In genomic region chr12:3922033-3922432, GRCh38 we compare ENCODE assay signal across 26 cellular contexts. TPM values are rescaled to one million over a fixed set of nuclear protein-coding genes. Genes with fewer than 3 reads are reported as not detected.
DNase-seq lines count a peak whose midpoint lies in the region; ATAC-seq, FAIRE-seq and TF ChIP-seq lines count a peak whose summit lies in the region.
"Had no signal": no experiment of that assay in that cellular context is flagged by ENCODE, and none has a peak within 500 bp of the region (broad histone marks: within the 10 kb centered on the region; RNA-seq: fewer than 3 reads in every experiment).

No MANE protein-coding gene starts in this region.

- H2AFZ ChIP-seq in HepG2 (ENCODE audit: low read length) (no peak overlapping the region), hepatocyte (no peak overlapping the region), neural progenitor cell (replicated peaks) (no peak overlapping the region)

- peaks cover 6% of the 10 kb centered on the region for H3K27me3 Mint-ChIP-seq in neural progenitor cell (ENCODE audit: insufficient read depth, low read depth)
- H3K27me3 Mint-ChIP-seq: CD4-positive, alpha-beta T cell had no signal

- peak overlapping the region; percentile 9 for H3K27ac Mint-ChIP-seq in neural progenitor cell
- H3K27ac Mint-ChIP-seq: CD14-positive monocyte had no signal

- H3K4me3 ChIP-seq in HepG2 (replicated peaks in 1 of 3; ENCODE audit: insufficient read depth in 1 of 3, low read depth in 2 of 3, low read length in 3 of 3), result no peak overlapping the region
- no peak overlapping the region for H3K4me3 ChIP-seq in right lobe of liver
- no peak overlapping the region for H3K4me3 ChIP-seq in hepatocyte
- H3K4me3 ChIP-seq in neural progenitor cell, result no peak overlapping the region
- H3K4me3 ChIP-seq in ascending aorta, result no peak overlapping the region
- H3K4me3 ChIP-seq: A549; BLaER1 treated with 17β-estradiol and CSF1 and Interleukin-3, amounts not matched to agents 10 nM and 100 nM; GM12878; HAP-1 had no signal

- peaks cover 34% of the 10 kb centered on the region for H3K4me1 ChIP-seq in HepG2 (ENCODE audit: insufficient read depth, low read length)
- no peaks in the 10 kb centered on the region for H3K4me1 ChIP-seq in right lobe of liver
- peaks cover 26% of the 10 kb centered on the region for H3K4me1 ChIP-seq in hepatocyte (ENCODE audit: insufficient read depth)
- no peaks in the 10 kb centered on the region for H3K4me1 ChIP-seq in neural progenitor cell
- no peaks in the 10 kb centered on the region for H3K4me1 ChIP-seq in ascending aorta
- H3K4me1 ChIP-seq: A549; BE2C; BLaER1 treated with 17β-estradiol and CSF1 and Interleukin-3, amounts not matched to agents 10 nM and 100 nM; HAP-1 had no signal

- TF ChIP-seq EP300 in HepG2 (IDR thresholded peaks at IDR 0.05; ENCODE audit: low read depth in 2 of 2, low read length in 2 of 2) (no peak), HepG2 (CRISPR knock-in tag; IDR thresholded peaks at IDR 0.05; ENCODE audit: borderline replicate concordance) (no peak)

- FAIRE-seq in HepG2 (lab: Jason Lieb, UNC) (no peak), urothelium cell line (lab: Jason Lieb, UNC) (peak; percentile 42)
- FAIRE-seq: A549, D721Med, GM12878, H54 had no signal

- no peak overlapping the region for H3K4me3 Mint-ChIP-seq in neural progenitor cell
- H3K4me3 Mint-ChIP-seq: CD14-positive monocyte; CD4-positive, alpha-beta T cell; CD8-positive, alpha-beta memory T cell had no signal

- H3K79me2 ChIP-seq in HepG2 (ENCODE audit: insufficient read depth, low read length) (no peaks in the 10 kb centered on the region), hepatocyte (no peaks in the 10 kb centered on the region), neural progenitor cell (ENCODE audit: low read depth) (no peaks in the 10 kb centered on the region)

- POLR2A ChIA-PET in HepG2 (lab: Yijun Ruan, JAX), result no interaction called here

- CTCF ChIA-PET in HepG2 (lab: Yijun Ruan, JAX; ENCODE audit: low intra/inter-chr PET ratio, low total read pairs), result no interaction called here

- TF ChIP-seq RAD21 in HepG2 (CRISPR knock-in tag; IDR thresholded peaks at IDR 0.05), result no peak

- H3K36me3 ChIP-seq in HepG2 (replicated peaks in 1 of 2; ENCODE audit: control insufficient read depth in 1 of 2, insufficient read depth in 2 of 2, low read length in 2 of 2), result no peaks in the 10 kb centered on the region
- H3K36me3 ChIP-seq in right lobe of liver, result no peaks in the 10 kb centered on the region
- H3K36me3 ChIP-seq in hepatocyte (replicated peaks; ENCODE audit: insufficient read depth, low read depth), result no peaks in the 10 kb centered on the region
- H3K36me3 ChIP-seq in neural progenitor cell, result no peaks in the 10 kb centered on the region
- H3K36me3 ChIP-seq in ascending aorta, result no peaks in the 10 kb centered on the region
- H3K36me3 ChIP-seq: BE2C; BLaER1 treated with 17β-estradiol and CSF1 and Interleukin-3, amounts not matched to agents 10 nM and 100 nM; HAP-1 had no signal

- H3K36me3 Mint-ChIP-seq in neural progenitor cell, result no peaks in the 10 kb centered on the region
- H3K36me3 Mint-ChIP-seq: CD14-positive monocyte; CD8-positive, alpha-beta memory T cell had no signal

- TF ChIP-seq POLR2A in HepG2 (IDR thresholded peaks at IDR 0.05; ENCODE audit: insufficient read depth in 1 of 2, low read depth in 2 of 2, low read length in 2 of 2), result no peak
- no peak for TF ChIP-seq POLR2A in right lobe of liver (IDR thresholded peaks at IDR 0.05)

- H3K27me3 ChIP-seq in HepG2 (ENCODE audit: control insufficient read depth in 1 of 2, insufficient read depth in 2 of 2, low read length in 2 of 2) (peaks cover 1 to 42% of the 10 kb centered on the region in 2 experiments), right lobe of liver (peaks cover 0 to 9% of the 10 kb centered on the region in 2 donors), hepatocyte (no peaks in the 10 kb centered on the region), neural progenitor cell (no peaks in the 10 kb centered on the region), ascending aorta (no peaks in the 10 kb centered on the region)
- H3K27me3 ChIP-seq: BLaER1 treated with 17β-estradiol and CSF1 and Interleukin-3, amounts not matched to agents 10 nM and 100 nM had no signal

- H3F3A ChIP-seq in neural progenitor cell (ENCODE audit: low read depth), result no peaks in the 10 kb centered on the region

- peaks cover 18% of the 10 kb centered on the region for H3K4me1 Mint-ChIP-seq in neural progenitor cell
- H3K4me1 Mint-ChIP-seq: CD14-positive monocyte had no signal

- DNase-seq in HepG2 (ENCODE audit: low spot score) (no peak), right lobe of liver (no peak), hepatocyte (ENCODE audit: low spot score) (no peak), neural progenitor cell (ENCODE audit: low spot score) (no peak), urothelium cell line (ENCODE audit: low spot score) (no peak), ascending aorta (ENCODE audit: low spot score in 2 of 2) (no peak), NCI-H2029 treated with DMSO at 0.1 percent for 48 hours (lab: John Stamatoyannopoulos, UW) (no peak)
- DNase-seq: 8988T; ACHN; AML-193; BE2C; CD4-positive, alpha-beta T cell; CD8-positive, alpha-beta memory T cell; DMS 273 treated with DMSO at 0.1 percent for 48 hours; DMS79; EL; GDM1; GOT3 had no signal

- intact Hi-C loops in HepG2 (cut with micrococcal nuclease; ENCODE audit: unreplicated experiment) (no loop called here), right lobe of liver (cut with DNase I) (no loop called here), ascending aorta (cut with DNase I) (no loop called here)

- 59% methylated on average over 6 of the region's 6 CpGs for WGBS in HepG2 (ENCODE audit: low lambda C conversion rate)
- WGBS in right lobe of liver (ENCODE audit: insufficient coverage, low coverage, low lambda C conversion rate, missing lambda C conversion rate), result 64% methylated on average over 6 of the region's 6 CpGs
- 70% methylated on average over 6 of the region's 6 CpGs for WGBS in hepatocyte (ENCODE audit: low lambda C conversion rate, missing lambda C conversion rate)

- ATAC-seq in HepG2 (no peak), right lobe of liver (no peak), GM21723 (IDR thresholded peaks at IDR 0.05; ENCODE audit: unreplicated experiment) (no peak)
- ATAC-seq: A549, GM12878 had no signal

- H3K27ac ChIP-seq in HepG2 (ENCODE audit: extremely low read length, insufficient read depth, low read length) (no peak overlapping the region), right lobe of liver (no peak overlapping the region), hepatocyte (peak overlapping the region; percentile 81), neural progenitor cell (no peak overlapping the region), ascending aorta (no peak overlapping the region)
- H3K27ac ChIP-seq: A549; BLaER1 treated with 17β-estradiol and CSF1 and Interleukin-3, amounts not matched to agents 10 nM and 100 nM had no signal

- in situ Hi-C loops in HepG2 (cut with HindIII; ENCODE audit: extremely low pct_ligation_motif_present, low pct_unique_long_range_greater_than_20kb), result no loop called here

- no peaks in the 10 kb centered on the region for H3K9me2 ChIP-seq in hepatocyte (replicated peaks; ENCODE audit: insufficient read depth)

- H3K9me3 ChIP-seq in HepG2 (ENCODE audit: low read length), result no peaks in the 10 kb centered on the region
- no peaks in the 10 kb centered on the region for H3K9me3 ChIP-seq in right lobe of liver
- H3K9me3 ChIP-seq in hepatocyte (ENCODE audit: low read depth), result no peaks in the 10 kb centered on the region
- no peaks in the 10 kb centered on the region for H3K9me3 ChIP-seq in neural progenitor cell (ENCODE audit: low read depth)
- no peaks in the 10 kb centered on the region for H3K9me3 ChIP-seq in ascending aorta
- H3K9me3 ChIP-seq: A549; BE2C; BLaER1 treated with 17β-estradiol and CSF1 and Interleukin-3, amounts not matched to agents 10 nM and 100 nM; HAP-1 had no signal

- H3K4me2 ChIP-seq in HepG2 (ENCODE audit: low read depth, low read length), result no peak overlapping the region
- no peak overlapping the region for H3K4me2 ChIP-seq in hepatocyte
- H3K4me2 ChIP-seq in neural progenitor cell, result no peak overlapping the region
- H3K4me2 ChIP-seq: A549; BLaER1 treated with 17β-estradiol and CSF1 and Interleukin-3, amounts not matched to agents 10 nM and 100 nM had no signal

- peaks cover 5% of the 10 kb centered on the region for H3K9me3 Mint-ChIP-seq in neural progenitor cell
- H3K9me3 Mint-ChIP-seq: CD14-positive monocyte; CD4-positive, alpha-beta T cell; CD8-positive, alpha-beta memory T cell had no signal

- H3K9ac ChIP-seq in HepG2 (ENCODE audit: insufficient read depth, low read depth, low read length) (no peak overlapping the region), neural progenitor cell (no peak overlapping the region)
- H3K9ac ChIP-seq: BLaER1 treated with 17β-estradiol and CSF1 and Interleukin-3, amounts not matched to agents 10 nM and 100 nM had no signal

- no peak for TF ChIP-seq CTCF in HepG2 (CRISPR knock-in tag; IDR thresholded peaks at IDR 0.05)
- TF ChIP-seq CTCF in right lobe of liver (IDR thresholded peaks at IDR 0.05), result no peak
- no peak for TF ChIP-seq CTCF in hepatocyte (IDR thresholded peaks at IDR 0.05; ENCODE audit: poor library complexity)
- no peak for TF ChIP-seq CTCF in neural progenitor cell (IDR thresholded peaks at IDR 0.05)
- TF ChIP-seq CTCF in ascending aorta (IDR thresholded peaks at IDR 0.05), result no peak

- no peaks in the 10 kb centered on the region for H4K20me1 ChIP-seq in HepG2 (ENCODE audit: insufficient read depth, low read length)
- no peaks in the 10 kb centered on the region for H4K20me1 ChIP-seq in hepatocyte (ENCODE audit: insufficient read depth, poor library complexity, severe bottlenecking)
- H4K20me1 ChIP-seq in neural progenitor cell (ENCODE audit: low read depth), result no peaks in the 10 kb centered on the region
- H4K20me1 ChIP-seq: BLaER1 treated with 17β-estradiol and CSF1 and Interleukin-3, amounts not matched to agents 10 nM and 100 nM had no signal

- BruUV-seq in HepG2 (replicated peaks; lab: Mats Ljungman, UMichigan), result no TSS peak

RNA-seq across cellular contexts. Expression of gene PARP11, which starts 48.8 kb away (rescaled TPM):
- total RNA-seq in HepG2 (2016; rRNA removed; fragmentation: Illumina TruSeq; extraction: Trizol) (7.6 and 11.5 TPM in 2 replicates), right lobe of liver (1 to 10 TPM; 2.9 to 7.5 (median 4.9) TPM), hepatocyte (5.9 and 9.4 TPM in 2 replicates), neural progenitor cell (ENCODE audit: low replicate concordance) (11.1 and 12.2 TPM in 2 replicates), ascending aorta (4.2 TPM)
- total RNA-seq in HepG2 (2016; cell fraction: cytosol; rRNA removed; fragmentation: Illumina TruSeq; extraction: Trizol; ENCODE audit: low read depth), result 6.5 and 6.9 TPM in 2 replicates
- 7.2 and 11.1 TPM in 2 replicates for total RNA-seq in HepG2 (2016; cell fraction: insoluble cytoplasmic fraction; rRNA removed; fragmentation: Illumina TruSeq; extraction: Trizol)
- total RNA-seq in HepG2 (2016; cell fraction: membrane; rRNA removed; fragmentation: Illumina TruSeq; extraction: Trizol), result 6.3 and 8.2 TPM in 2 replicates
- total RNA-seq in HepG2 (2016; cell fraction: nucleus; rRNA removed; fragmentation: Illumina TruSeq; extraction: Trizol), result 10.1 and 10.5 TPM in 2 replicates
- polyA plus RNA-seq in HepG2 (2011; rRNA removed) (4.0 and 4.2 TPM in 2 replicates), hepatocyte (3.1 and 6.1 TPM in 2 replicates)
- polyA plus RNA-seq in HepG2 (2011; cell fraction: cytosol; rRNA removed), result 2.2 and 3.4 TPM in 2 replicates
- 2.5 and 2.9 TPM in 2 replicates for polyA plus RNA-seq in HepG2 (2011; cell fraction: nucleus; rRNA removed)
- polyA plus RNA-seq in HepG2 (2012), result 3.1 and 4.5 TPM in 2 replicates
- polyA plus RNA-seq in HepG2 (2016; cell fraction: cytosol; fragmentation: Illumina TruSeq; extraction: Trizol; ENCODE audit: low read depth), result 1.3 and 2.1 TPM in 2 replicates
- 6.2 and 7.9 TPM in 2 replicates for polyA plus RNA-seq in HepG2 (2016; cell fraction: insoluble cytoplasmic fraction; fragmentation: Illumina TruSeq; extraction: Trizol; ENCODE audit: low read depth)
- polyA plus RNA-seq in HepG2 (2016; cell fraction: membrane; fragmentation: Illumina TruSeq; extraction: Trizol; ENCODE audit: low read depth), result 2.5 and 2.9 TPM in 2 replicates
- polyA plus RNA-seq in HepG2 (2016; cell fraction: nucleus; fragmentation: Illumina TruSeq; extraction: Trizol; ENCODE audit: insufficient read depth, low read depth), result 4.5 and 5.9 TPM in 2 replicates
- 4.3 TPM in 1 of 2 replicates, not detected in the other for polyA minus RNA-seq in HepG2 (2011; rRNA and poly(A)+ RNA removed; ENCODE audit: low replicate concordance)
- 2.3 and 5.7 TPM in 2 replicates for polyA minus RNA-seq in HepG2 (2011; cell fraction: cytosol; rRNA and poly(A)+ RNA removed)
- 13.3 and 18.6 TPM in 2 replicates for polyA minus RNA-seq in HepG2 (2011; cell fraction: nucleus; rRNA and poly(A)+ RNA removed)
